Comparison of ENCODE assay signal across 26 cellular contexts in genomic region chrX:11241720-11242119, GRCh38. TPM values are rescaled to one million over a fixed set of nuclear protein-coding genes. Genes with fewer than 3 reads are reported as not detected.
"Had no signal": no experiment of that assay in that cellular context is flagged by ENCODE, and none has a peak within 500 bp of the region (broad histone marks: within the 10 kb centered on the region; RNA-seq: fewer than 3 reads in every experiment).

No MANE protein-coding gene starts in this region.

- H3K27ac Mint-ChIP-seq: activated CD4-positive, alpha-beta T cell treated with anti-CD3 and anti-CD28 coated beads for 36 hours; activated naive CD8-positive, alpha-beta T cell; activated T-helper 1 cell treated with anti-CD3 and anti-CD28 coated beads, Interleukin-12 subunit alpha, Interleukin-12 subunit beta, Interleukin-2, Interleukin-4 antibody, amounts not matched to agents 30 ng/mL and 10 ng/mL and 1 ng/mL, durations not matched to agents 14 hours and 24 hours and 36 hours; endodermal cell; stimulated activated naive CD8-positive, alpha-beta T cell treated with anti-CD3 and anti-CD28 coated beads, Interleukin-15, amount 100 ng/mL, for 72 hours; T-helper 17 cell; WTC11 had no signal

- H3K9me3 Mint-ChIP-seq: activated T-helper 1 cell treated with anti-CD3 and anti-CD28 coated beads, Interleukin-12 subunit alpha, Interleukin-12 subunit beta, Interleukin-2, Interleukin-4 antibody, amounts not matched to agents 30 ng/mL and 10 ng/mL and 1 ng/mL, durations not matched to agents 14 hours and 24 hours and 36 hours; stimulated activated naive CD8-positive, alpha-beta T cell treated with anti-CD3 and anti-CD28 coated beads, Interleukin-15, amount 100 ng/mL, for 72 hours; WTC11 had no signal

- H3K36me3 Mint-ChIP-seq: activated naive CD8-positive, alpha-beta T cell; WTC11 had no signal

- H3K4me1 Mint-ChIP-seq: activated CD4-positive, alpha-beta T cell treated with anti-CD3 and anti-CD28 coated beads for 36 hours; endodermal cell; stimulated activated naive CD8-positive, alpha-beta T cell treated with anti-CD3 and anti-CD28 coated beads, Interleukin-15, amount 100 ng/mL, for 72 hours; T-helper 17 cell; WTC11 had no signal

- H3K4me1 ChIP-seq: body of pancreas, colonic mucosa had no signal

- H3K4me3 Mint-ChIP-seq: activated CD4-positive, alpha-beta T cell treated with anti-CD3 and anti-CD28 coated beads for 36 hours; activated naive CD8-positive, alpha-beta T cell; activated T-helper 1 cell treated with anti-CD3 and anti-CD28 coated beads, Interleukin-12 subunit alpha, Interleukin-12 subunit beta, Interleukin-2, Interleukin-4 antibody, amounts not matched to agents 30 ng/mL and 10 ng/mL and 1 ng/mL, durations not matched to agents 14 hours and 24 hours and 36 hours; endodermal cell; stimulated activated naive CD8-positive, alpha-beta T cell treated with anti-CD3 and anti-CD28 coated beads, Interleukin-15, amount 100 ng/mL, for 72 hours; T-helper 17 cell; WTC11 had no signal

- DNase-seq: activated CD4-positive, alpha-beta T cell treated with anti-CD3 and anti-CD28 coated beads for 36 hours; activated CD4-positive, alpha-beta T cell treated with anti-CD3 and anti-CD28 coated beads, Interleukin-2, amount 50 U/mL, for 48 hours; activated gamma-delta T cell treated with Interleukin-2 at 50 U/mL for 16 hours; activated T-cell treated with anti-CD3 and anti-CD28 coated beads for 4 hours; amygdala; body of pancreas; central memory CD4-positive, alpha-beta T cell; colonic mucosa; endodermal cell; foreskin fibroblast; kidney; stimulated activated CD4-positive, alpha-beta T cell treated with anti-CD3 and anti-CD28 coated beads, Interleukin-4, amount 100 ng/mL, for 1 hour; stimulated activated naive CD8-positive, alpha-beta T cell treated with anti-CD3 and anti-CD28 coated beads, Interleukin-15, amount 100 ng/mL, for 72 hours; T-helper 17 cell; trophoblast cell had no signal

- H3K27me3 Mint-ChIP-seq: stimulated activated naive CD8-positive, alpha-beta T cell treated with anti-CD3 and anti-CD28 coated beads, Interleukin-15, amount 100 ng/mL, for 72 hours; T-helper 17 cell had no signal

- H3K4me3 ChIP-seq: body of pancreas, colonic mucosa, smooth muscle cell had no signal

- H3K36me3 ChIP-seq: colonic mucosa had no signal

- H3K9me3 ChIP-seq: body of pancreas, colonic mucosa had no signal

- H3K27me3 ChIP-seq: body of pancreas, colonic mucosa had no signal

- ATAC-seq: activated CD4-positive, alpha-beta T cell treated with anti-CD3 and anti-CD28 coated beads for 36 hours; body of pancreas; left lobe of liver; stimulated activated naive CD8-positive, alpha-beta T cell treated with anti-CD3 and anti-CD28 coated beads, Interleukin-15, amount 100 ng/mL, for 72 hours; T-helper 17 cell; WTC11 had no signal

- H3K27ac ChIP-seq: body of pancreas, colonic mucosa had no signal

RNA-seq across cellular contexts. Expression of gene AMELX, which starts 51.5 kb away (rescaled TPM):
- total RNA-seq: activated CD4-positive, alpha-beta T cell treated with anti-CD3 and anti-CD28 coated beads for 36 hours; activated T-helper 1 cell treated with anti-CD3 and anti-CD28 coated beads, Interleukin-12 subunit alpha, Interleukin-12 subunit beta, Interleukin-2, Interleukin-4 antibody, amounts not matched to agents 30 ng/mL and 10 ng/mL and 1 ng/mL, durations not matched to agents 14 hours and 24 hours and 36 hours; body of pancreas; colonic mucosa; endodermal cell; epithelial cell of proximal tubule; kidney; left lobe of liver; mononuclear cell; omental fat pad; posterior vena cava; smooth muscle cell; T-helper 17 cell; temporal lobe; WTC11 had no signal
- polyA plus RNA-seq: neural cell, smooth muscle cell had no signal
